ENCODE assay signal across 24 cellular contexts in the genomic region with DNA sequence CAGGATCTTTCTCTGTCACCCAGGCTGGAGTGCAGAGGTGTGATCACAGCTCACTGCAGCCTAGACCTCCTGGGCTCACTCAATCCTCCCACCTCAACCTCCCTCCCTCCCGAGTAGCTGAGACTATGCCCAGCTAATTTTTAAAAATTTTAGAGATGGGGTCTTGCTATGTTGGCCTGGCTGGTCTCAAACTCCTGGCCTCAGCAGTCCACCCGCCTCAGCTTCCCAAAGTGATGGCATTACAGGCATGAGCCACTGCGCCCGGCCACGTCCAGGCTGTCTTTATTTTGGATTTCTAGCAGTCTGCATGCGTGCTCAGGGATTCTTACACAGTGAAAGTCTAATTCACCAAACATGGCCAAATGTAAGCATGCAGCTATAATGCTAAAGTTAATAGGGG.
"Had no signal": no experiment of that assay in that cellular context is flagged by ENCODE, and none has a peak within 500 bp of the region (broad histone marks: within the 10 kb centered on the region; RNA-seq: fewer than 3 reads in every experiment).

No MANE protein-coding gene starts in this region.

- H3K27ac ChIP-seq: coronary artery, dorsolateral prefrontal cortex, esophagus muscularis mucosa, foreskin keratinocyte, gastroesophageal sphincter, heart left ventricle, hepatocyte, left lung, lower lobe of right lung had no signal

- H3K79me2 ChIP-seq: hepatocyte had no signal

- H3K4me3 Mint-ChIP-seq: immature natural killer cell, mesothelial cell of epicardium had no signal

- DNase-seq: dermis blood vessel endothelial cell; dorsolateral prefrontal cortex; effector CD4-positive, alpha-beta T cell; effector memory CD4-positive, alpha-beta T cell; foreskin keratinocyte; heart left ventricle; hypothalamus; immature natural killer cell; islet precursor cell; left cardiac atrium; left lung; left ventricle myocardium superior; lower lobe of right lung; mesenchymal stem cell; mucosa of descending colon; naive B cell had no signal

- H3K27me3 ChIP-seq: dorsolateral prefrontal cortex, esophagus muscularis mucosa, foreskin keratinocyte, gastroesophageal sphincter, heart left ventricle, hepatocyte, left lung had no signal

- H3K27me3 Mint-ChIP-seq: naive B cell had no signal

- H3K4me2 ChIP-seq: hepatocyte had no signal

- H3K9me3 Mint-ChIP-seq: immature natural killer cell had no signal

- H3K4me3 ChIP-seq: coronary artery, dorsolateral prefrontal cortex, esophagus muscularis mucosa, gastroesophageal sphincter, heart left ventricle, hepatocyte, left lung, lower lobe of right lung, mucosa of descending colon had no signal

- H3K9me3 ChIP-seq: esophagus muscularis mucosa, gastroesophageal sphincter, left lung, lower lobe of right lung, mucosa of descending colon had no signal

- H3K4me1 ChIP-seq: foreskin keratinocyte, left lung, lower lobe of right lung had no signal

- H3K27ac Mint-ChIP-seq: mesothelial cell of epicardium, naive B cell had no signal

- ATAC-seq: foreskin keratinocyte, gastroesophageal sphincter, heart left ventricle, left cardiac atrium, left lung, left ventricle myocardium superior, lower lobe of right lung, mucosa of descending colon had no signal

- FAIRE-seq: colon, endothelial cell of umbilical vein, frontal cortex had no signal

- H2AFZ ChIP-seq: hepatocyte had no signal
